Comparison of ENCODE assay signal across 8 cellular contexts in genomic region chr3:157159762-157160651, GRCh38. TPM values are rescaled to one million over a fixed set of nuclear protein-coding genes. Genes with fewer than 3 reads are reported as not detected.
DNase-seq lines count a peak whose midpoint lies in the region; ATAC-seq, FAIRE-seq and TF ChIP-seq lines count a peak whose summit lies in the region.

Gene CCNL1 (minus strand): TSS chr3:157160147. CDS start chr3:157160094, 53 bp downstream.

- no peaks in the 10 kb centered on the region for H3K27me3 ChIP-seq in HUES48 (ENCODE audit: control insufficient read depth, insufficient read depth, low read length)
- H3K27me3 ChIP-seq in NT2/D1 (ENCODE audit: insufficient read depth, insufficient read length) = no peaks in the 10 kb centered on the region
- H3K27me3 ChIP-seq in H1 (replicated peaks in 1 of 4; ENCODE audit: control insufficient read depth in 3 of 4, extremely low read depth in 1 of 4, insufficient read depth in 3 of 4, low read length in 3 of 4) = no peaks in the 10 kb centered on the region
- no peaks in the 10 kb centered on the region for H3K27me3 ChIP-seq in mesenchymal stem cell (ENCODE audit: control insufficient read depth in 1 of 2, insufficient read depth in 1 of 2, low read length in 2 of 2)

- H3K36me3 Mint-ChIP-seq in Calu3 (ENCODE audit: insufficient read depth, unreplicated experiment) = peaks cover 80% of the 10 kb centered on the region
- H3K36me3 Mint-ChIP-seq in activated CD8-positive, alpha-beta memory T cell treated with anti-CD3 and anti-CD28 coated beads, Interleukin-2, amount 10 ng/mL, durations not matched to agents 7 days and 5 days = peaks cover 41% of the 10 kb centered on the region

- H3K27ac ChIP-seq in HUES48 (ENCODE audit: low read depth, low read length) = peak within 1 kb of the TSS; percentile 98
- peak within 1 kb of the TSS; percentile 98 for H3K27ac ChIP-seq in H1 (ENCODE audit: low read depth, low read length)
- H3K27ac ChIP-seq in mesenchymal stem cell (ENCODE audit: low read length, poor library complexity, severe bottlenecking) = peak within 1 kb of the TSS; percentile 99

- H4K5ac ChIP-seq in H1 (ENCODE audit: insufficient read length, low read depth, low read length) = peak within 1 kb of the TSS; percentile 92

- CTCF ChIA-PET in Calu3 (lab: Charles Lee) = interaction anchor here (0.6 to 2.3 kb wide), 6 partner anchors 15 to 339 kb away, joined by 3 to 43 read pairs (median 6); no protein-coding TSS in a partner anchor
- CTCF ChIA-PET in activated CD8-positive, alpha-beta memory T cell treated with anti-CD3 and anti-CD28 coated beads, Interleukin-2, amount 10 ng/mL, durations not matched to agents 7 days and 5 days (lab: Charles Lee) = interaction anchor here (0.9 to 5.7 kb wide), 12 partner anchors 9 to 678 kb away, joined by 3 to 86 read pairs (median 4); partner anchors contain the start of gene SSR3
- CTCF ChIA-PET in H1 (lab: Charles Lee; ENCODE audit: partially characterized antibody) = interaction anchor here (0.8 to 6.0 kb wide), 9 partner anchors 13 to 193 kb away, joined by 3 to 80 read pairs (median 4); no protein-coding TSS in a partner anchor

- WGBS in H1 (ENCODE audit: extremely low coverage in 1 of 2, insufficient coverage in 1 of 2, insufficient read length in 1 of 2, insufficient replicate concordance in 2 of 2, low coverage in 1 of 2, low lambda C conversion rate in 2 of 2, missing lambda C conversion rate in 1 of 2), 2 experiments = 1% methylated on average over 79 of the region's 88 CpGs; no CpG with 5 or more reads in 1 of the 2 experiments
- under 1% methylated on average over 82 of the region's 88 CpGs for WGBS in mesenchymal stem cell

- peak within 1 kb of the TSS; percentile 89 to 93 for H3K4me2 ChIP-seq in H1 (ENCODE audit: insufficient read depth in 1 of 2, low read depth in 2 of 2, low read length in 2 of 2)
- peak within 1 kb of the TSS; percentile 85 for H3K4me2 ChIP-seq in mesenchymal stem cell (ENCODE audit: low read length, poor library complexity, severe bottlenecking)

- TF ChIP-seq EP300 in H1 (IDR thresholded peaks at IDR 0.05; ENCODE audit: borderline replicate concordance in 1 of 2, low read depth in 2 of 2, low read length in 2 of 2) = peak in 1 of 2 experiments; percentile 89; a peak in 1 of 3 replicates

- H2BK15ac ChIP-seq in H1 (ENCODE audit: low read length) (no peak within 1 kb of the TSS), mesenchymal stem cell (ENCODE audit: low read depth, poor library complexity, severe bottlenecking) (peak within 1 kb of the TSS; percentile 98)

- H3K14ac ChIP-seq in H1 (ENCODE audit: insufficient read length) = no peak within 1 kb of the TSS
- H3K14ac ChIP-seq in mesenchymal stem cell (ENCODE audit: low read length in 2 of 2) = peak within 1 kb of the TSS; percentile 99 to 100

- peaks cover 58% of the 10 kb centered on the region for H3K4me1 Mint-ChIP-seq in Calu3 (ENCODE audit: low read depth, unreplicated experiment)
- H3K4me1 Mint-ChIP-seq in activated CD8-positive, alpha-beta memory T cell treated with anti-CD3 and anti-CD28 coated beads, Interleukin-2, amount 10 ng/mL, durations not matched to agents 7 days and 5 days = peaks cover 42% of the 10 kb centered on the region

- H2AK5ac ChIP-seq in H1 (ENCODE audit: low read depth, low read length) (peak within 1 kb of the TSS; percentile 29; the same call in 1 of the 2 replicates), mesenchymal stem cell (ENCODE audit: low read length, severe bottlenecking) (peak within 1 kb of the TSS; percentile 99)

- H4K91ac ChIP-seq in H1 (replicated peaks; ENCODE audit: insufficient read length, low read length) (peak within 1 kb of the TSS; percentile 99), mesenchymal stem cell (ENCODE audit: low read length) (peak within 1 kb of the TSS; percentile 100)

- POLR2A ChIA-PET in H1 (lab: Charles Lee; ENCODE audit: partially characterized antibody) = interaction anchor here (0.6 to 7.4 kb wide), 25 partner anchors 8 to 1132 kb away, joined by 3 to 245 read pairs (median 6); partner anchors contain the start of gene SSR3

- no peaks in the 10 kb centered on the region for H3K9me3 Mint-ChIP-seq in Calu3 (ENCODE audit: low read depth, unreplicated experiment)
- H3K9me3 Mint-ChIP-seq in activated CD8-positive, alpha-beta memory T cell treated with anti-CD3 and anti-CD28 coated beads, Interleukin-2, amount 10 ng/mL, durations not matched to agents 7 days and 5 days (ENCODE audit: low read depth) = no peaks in the 10 kb centered on the region

- H2BK5ac ChIP-seq in H1 (ENCODE audit: low read depth, low read length) = peak within 1 kb of the TSS; percentile 97
- H2BK5ac ChIP-seq in mesenchymal stem cell (ENCODE audit: low read depth, low read length, poor library complexity, severe bottlenecking) = peak within 1 kb of the TSS; percentile 99

- H4K8ac ChIP-seq in H1 (ENCODE audit: extremely low read depth, insufficient read depth, low read length) (peak within 1 kb of the TSS; percentile 100), mesenchymal stem cell (ENCODE audit: low read length) (peak within 1 kb of the TSS; percentile 100)

- H3K4ac ChIP-seq in H1 (replicated peaks; ENCODE audit: insufficient read length, low read depth, low read length) (peak within 1 kb of the TSS; percentile 96), mesenchymal stem cell (ENCODE audit: low read depth in 1 of 2, low read length in 2 of 2) (peak within 1 kb of the TSS; percentile 100)

- intact Hi-C loops in Calu3 (cut with micrococcal nuclease; ENCODE audit: unreplicated experiment) = loop anchor here (1.0 to 5.0 kb wide), 3 partner anchors 15 to 337 kb away; no protein-coding TSS in a partner anchor

- H3K9ac ChIP-seq in HUES48 (ENCODE audit: low read depth, low read length) = peak within 1 kb of the TSS; percentile 98
- H3K9ac ChIP-seq in NT2/D1 (ENCODE audit: insufficient read length, low read depth) = peak within 1 kb of the TSS; percentile 97
- H3K9ac ChIP-seq in H1 (replicated peaks in 1 of 4; ENCODE audit: extremely low read depth in 1 of 4, low read depth in 3 of 4, low read length in 3 of 4) = peak within 1 kb of the TSS; percentile 94 to 99 (median 97)
- H3K9ac ChIP-seq in mesenchymal stem cell (ENCODE audit: low read length) = peak within 1 kb of the TSS; percentile 99

- H2BK120ac ChIP-seq in H1 (replicated peaks; ENCODE audit: low read depth, low read length) (no peak within 1 kb of the TSS), mesenchymal stem cell (ENCODE audit: low read depth, low read length) (peak within 1 kb of the TSS; percentile 99)

- BruUV-seq in Calu3 (replicated peaks; lab: Mats Ljungman, UMichigan) = no TSS peak

- peak in 1 of 2 experiments; percentile 17; a peak in 1 of 4 replicates for TF ChIP-seq RAD21 in H1 (IDR thresholded peaks at IDR 0.05 in 1 of 2, conservative IDR thresholded peaks at IDR 0.05 in 1 of 2; ENCODE audit: low read depth in 2 of 2, low read length in 2 of 2)

- H3K4me1 ChIP-seq in HUES48 (ENCODE audit: control insufficient read depth, insufficient read depth, low read length) (peaks cover 30% of the 10 kb centered on the region), NT2/D1 (ENCODE audit: insufficient read depth, insufficient read length) (no peaks in the 10 kb centered on the region), H1 (replicated peaks in 1 of 4; ENCODE audit: control insufficient read depth in 3 of 4, insufficient read depth in 4 of 4, low read length in 3 of 4) (peaks cover 0 to 4% (median 2%) of the 10 kb centered on the region in 4 experiments; a peak in 6 of 7 replicates), mesenchymal stem cell (ENCODE audit: control insufficient read depth, insufficient read depth, low read depth, low read length) (peaks cover 2% of the 10 kb centered on the region)

- peak within 1 kb of the TSS; percentile 77; the same call in 1 of the 2 replicates for H2BK12ac ChIP-seq in H1 (ENCODE audit: low read depth, low read length)
- H2BK12ac ChIP-seq in mesenchymal stem cell (ENCODE audit: low read length in 2 of 2) = peak within 1 kb of the TSS; percentile 71 to 95

- no peak within 1 kb of the TSS for H2BK20ac ChIP-seq in H1 (ENCODE audit: low read length)

- peaks cover 10% of the 10 kb centered on the region for H3K23me2 ChIP-seq in H1 (ENCODE audit: low read depth, low read length)

- peaks cover 3 to 9% of the 10 kb centered on the region in 2 experiments for H4K20me1 ChIP-seq in H1 (replicated peaks in 1 of 2; ENCODE audit: control insufficient read depth in 1 of 2, insufficient read depth in 2 of 2, low read length in 2 of 2)

- TF ChIP-seq CTCF in Calu3 (IDR thresholded peaks at IDR 0.05; ENCODE audit: unreplicated experiment) = no peak
- no peak for TF ChIP-seq CTCF in H1 (IDR thresholded peaks at IDR 0.05; ENCODE audit: control extremely low read depth in 1 of 3, insufficient read depth in 1 of 3, low read depth in 1 of 3, low read length in 3 of 3)

- 0 out of 2 replicates have a peak within 1 kb of the TSS, but pooled peaks have one; percentile 5 for H2AFZ ChIP-seq in H1 (ENCODE audit: low read length)
- no peak within 1 kb of the TSS for H2AFZ ChIP-seq in mesenchymal stem cell (ENCODE audit: low read depth, low read length)

- H3K36me3 ChIP-seq in HUES48 (ENCODE audit: control insufficient read depth, insufficient read depth, low read length) (peaks cover 41% of the 10 kb centered on the region), NT2/D1 (ENCODE audit: insufficient read depth, insufficient read length, low read length) (peaks cover 45% of the 10 kb centered on the region), H1 (ENCODE audit: control insufficient read depth in 2 of 4, insufficient read depth in 4 of 4, low read length in 3 of 4) (peaks cover 4 to 41% (median 33%) of the 10 kb centered on the region in 4 experiments), mesenchymal stem cell (ENCODE audit: control insufficient read depth in 1 of 2, insufficient read depth in 2 of 2, low read depth in 1 of 2, low read length in 2 of 2) (peaks cover 2 to 39% of the 10 kb centered on the region in 2 experiments)

- H3K23ac ChIP-seq in H1 (ENCODE audit: insufficient read length) (no peak within 1 kb of the TSS), mesenchymal stem cell (ENCODE audit: low read length in 2 of 2) (peak within 1 kb of the TSS; percentile 94 to 99)

- H3K79me1 ChIP-seq in H1 (ENCODE audit: low read depth, low read length) = 0 out of 2 replicates have a peak, but pooled peaks cover 2% of the 10 kb centered on the region
- H3K79me1 ChIP-seq in mesenchymal stem cell (replicated peaks; ENCODE audit: low read length, poor library complexity, severe bottlenecking) = peaks cover 11% of the 10 kb centered on the region

- peak; percentile 99 for DNase-seq in Calu3
- DNase-seq in NT2/D1 (ENCODE audit: low read depth, low spot score) = peak; percentile 91
- peak; percentile 96 for DNase-seq in activated CD8-positive, alpha-beta memory T cell treated with anti-CD3 and anti-CD28 coated beads, Interleukin-2, amount 10 ng/mL, durations not matched to agents 7 days and 5 days
- peak; percentile 76 to 94 for DNase-seq in H1 (ENCODE audit: low read depth in 1 of 2, low spot score in 2 of 2)
- peak; percentile 98 for DNase-seq in mesenchymal stem cell
- DNase-seq in stimulated activated CD8-positive, alpha-beta memory T cell treated with anti-CD3 and anti-CD28 coated beads, Interleukin-12 subunit alpha, Interleukin-12 subunit beta, amount 100 ng/mL, for 24 hours (ENCODE audit: extremely low read depth) = peak; percentile 90

- peak within 1 kb of the TSS; percentile 97 for H3K18ac ChIP-seq in H1 (ENCODE audit: extremely low read depth, low read length)
- peak within 1 kb of the TSS; percentile 99 to 100 for H3K18ac ChIP-seq in mesenchymal stem cell (ENCODE audit: low read depth in 1 of 2, low read length in 2 of 2)

- no peak for FAIRE-seq in H1 (lab: Jason Lieb, UNC)

- peak within 1 kb of the TSS; percentile 96 for H3K56ac ChIP-seq in H1 (replicated peaks; ENCODE audit: insufficient read length, low read depth, low read length)

- H3K4me3 Mint-ChIP-seq in Calu3 (ENCODE audit: low read depth, unreplicated experiment) = peak within 1 kb of the TSS; percentile 89
- peak within 1 kb of the TSS; percentile 94 for H3K4me3 Mint-ChIP-seq in activated CD8-positive, alpha-beta memory T cell treated with anti-CD3 and anti-CD28 coated beads, Interleukin-2, amount 10 ng/mL, durations not matched to agents 7 days and 5 days

- peak within 1 kb of the TSS; percentile 99 for H3K27ac Mint-ChIP-seq in Calu3 (ENCODE audit: unreplicated experiment)
- H3K27ac Mint-ChIP-seq in activated CD8-positive, alpha-beta memory T cell treated with anti-CD3 and anti-CD28 coated beads, Interleukin-2, amount 10 ng/mL, durations not matched to agents 7 days and 5 days = peak within 1 kb of the TSS; percentile 98

- H3K79me2 ChIP-seq in H1 (ENCODE audit: control insufficient read depth in 1 of 2, insufficient read depth in 2 of 2, low read length in 2 of 2) = peaks cover 15 to 47% of the 10 kb centered on the region in 2 experiments; a peak in 3 of 4 replicates

- H3K27me3 Mint-ChIP-seq in Calu3 (ENCODE audit: unreplicated experiment) = no peaks in the 10 kb centered on the region
- H3K27me3 Mint-ChIP-seq in activated CD8-positive, alpha-beta memory T cell treated with anti-CD3 and anti-CD28 coated beads, Interleukin-2, amount 10 ng/mL, durations not matched to agents 7 days and 5 days = no peaks in the 10 kb centered on the region

- TF ChIP-seq POLR2A in H1 (IDR thresholded peaks at IDR 0.05; ENCODE audit: control extremely low read depth in 1 of 2, low read depth in 2 of 2, low read length in 2 of 2) = peak; percentile 98 to 99

- H3K9me3 ChIP-seq in HUES48 (ENCODE audit: control insufficient read depth, insufficient read depth, low read length) (no peaks in the 10 kb centered on the region), NT2/D1 (ENCODE audit: insufficient read depth, low read length) (no peaks in the 10 kb centered on the region), H1 (ENCODE audit: insufficient read depth in 2 of 2, low read depth in 1 of 2, low read length in 1 of 2) (no peaks in the 10 kb centered on the region), mesenchymal stem cell (ENCODE audit: control insufficient read depth, low read length) (no peaks in the 10 kb centered on the region)

- H3K4me3 ChIP-seq in HUES48 (ENCODE audit: low read depth, low read length) (peak within 1 kb of the TSS; percentile 90), NT2/D1 (ENCODE audit: insufficient read length, low read depth) (peak within 1 kb of the TSS; percentile 93), H1 (ENCODE audit: extremely low read depth in 1 of 4, insufficient read depth in 2 of 4, low read depth in 3 of 4, low read length in 4 of 4) (peak within 1 kb of the TSS; percentile 60 to 91 (median 88)), mesenchymal stem cell (ENCODE audit: insufficient read depth in 1 of 2, low read depth in 1 of 2, low read length in 2 of 2) (peak within 1 kb of the TSS; percentile 86 to 99)

- ATAC-seq in GM21423 (IDR thresholded peaks at IDR 0.05; ENCODE audit: unreplicated experiment) = peak; percentile 78
- peak; percentile 80 for ATAC-seq in activated CD8-positive, alpha-beta memory T cell treated with anti-CD3 and anti-CD28 coated beads, Interleukin-2, amount 10 ng/mL, durations not matched to agents 7 days and 5 days

RNA-seq across cellular contexts. Expression of gene CCNL1, which starts in this region (rescaled TPM):
- 291 and 303 TPM in 2 replicates for total RNA-seq in Calu3 (2022)
- total RNA-seq in activated CD8-positive, alpha-beta memory T cell treated with anti-CD3 and anti-CD28 coated beads, Interleukin-2, amount 10 ng/mL, durations not matched to agents 7 days and 5 days = 100 to 1,000 TPM; 166 to 254 TPM
- total RNA-seq in H1 (2021; fragmentation: NEBNext Ultra II Directional; extraction: Animal tissue kit (Norgen Biotek cat#: 25700)) = 61.2 and 68.6 TPM in 2 replicates
- 64.5 and 87.6 TPM in 2 replicates for polyA plus RNA-seq in H1 (2011; rRNA removed)
- 68.4 TPM for polyA plus RNA-seq in H1 (2011; cell fraction: cytosol; rRNA removed)
- 330 TPM for polyA plus RNA-seq in H1 (2011; cell fraction: nucleus; rRNA removed)
- polyA plus RNA-seq in H1 (2012, experiment 1 of 2) = 40.6 to 54.1 TPM (median 46.0 TPM) in 4 replicates
- polyA plus RNA-seq in H1 (2012, experiment 2 of 2) = 3.7 TPM
- 82.9 TPM for polyA plus RNA-seq in H1 (2013, experiment 1 of 2)
- 66.2 TPM for polyA plus RNA-seq in H1 (2013, experiment 2 of 2)
- polyA minus RNA-seq in H1 (2011; rRNA and poly(A)+ RNA removed) = 76.1 and 90.5 TPM in 2 replicates
- 78.8 TPM for polyA minus RNA-seq in H1 (2011; cell fraction: cytosol; rRNA and poly(A)+ RNA removed)
- 499 TPM for polyA minus RNA-seq in H1 (2011; cell fraction: nucleus; rRNA and poly(A)+ RNA removed)
- polyA plus RNA-seq in mesenchymal stem cell (2013, experiment 1 of 2) = 87.8 TPM
- 78.4 TPM for polyA plus RNA-seq in mesenchymal stem cell (2013, experiment 2 of 2)

Comparison
In these comparisons a context has a peak if more than half of its experiments do, and no peak if none do; other contexts are left out.
1. Peak in every context shown above with its lines: DNase-seq, ATAC-seq, H3K4me3 ChIP-seq and H3K27ac ChIP-seq.